Comparison of ENCODE assay signal across 30 cellular contexts in the genomic region with DNA sequence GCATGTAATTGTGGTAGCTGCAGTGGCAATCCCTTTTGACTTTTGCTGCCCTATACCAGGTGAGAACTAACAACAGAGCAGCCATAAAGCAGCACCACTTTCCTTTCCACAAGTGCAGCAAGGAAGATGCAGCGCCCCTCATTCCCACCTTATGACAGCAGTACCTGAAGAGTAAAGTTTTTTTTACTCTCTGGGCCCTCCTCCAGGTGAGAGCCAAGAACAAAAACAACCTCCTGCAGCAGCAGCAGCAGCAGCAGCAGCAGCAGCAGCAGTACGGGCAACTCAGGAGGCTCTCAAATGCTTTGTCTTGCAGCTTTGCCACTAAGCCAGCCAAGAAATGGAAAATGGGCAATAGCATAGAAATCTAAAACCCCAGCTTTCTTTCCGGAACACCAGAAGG.
"Had no signal": no experiment of that assay in that cellular context is flagged by ENCODE, and none has a peak within 500 bp of the region (broad histone marks: within the 10 kb centered on the region; RNA-seq: fewer than 3 reads in every experiment).

No MANE protein-coding gene starts in this region.

- H3K36me3 Mint-ChIP-seq: immature natural killer cell; naive thymus-derived CD8-positive, alpha-beta T cell; stimulated activated naive B cell treated with anti-CD40 and anti-IgM and Interleukin-4, amounts not matched to agents 10 μg/mL and 1 μg/mL and 100 μg/mL, for 72 hours had no signal

- H3K9me3 Mint-ChIP-seq: nephron; neural crest cell; stimulated activated naive B cell treated with anti-CD40 and anti-IgM and Interleukin-4, amounts not matched to agents 10 μg/mL and 1 μg/mL and 100 μg/mL, for 72 hours had no signal

- H3K9me3 ChIP-seq: left lung, lower lobe of right lung, neutrophil, pancreas, prostate gland, stomach, testis, thyroid gland, transverse colon, upper lobe of left lung, vagina had no signal

- ATAC-seq: left colon; left lung; lower lobe of right lung; naive thymus-derived CD8-positive, alpha-beta T cell; pancreas; right cardiac atrium; sciatic nerve; stimulated activated naive B cell treated with anti-CD40 and anti-IgM and Interleukin-4, amounts not matched to agents 10 μg/mL and 1 μg/mL and 100 μg/mL, for 72 hours; stimulated activated naive CD8-positive, alpha-beta T cell treated with anti-CD3 and anti-CD28 coated beads, Interleukin-15, Interleukin-2, amounts not matched to agents 100 U/mL and 50 U/mL, for 24 hours had no signal

- H3K4me1 Mint-ChIP-seq: immature natural killer cell; naive thymus-derived CD8-positive, alpha-beta T cell; nephron had no signal

- H3K27ac ChIP-seq: left lung, lower lobe of right lung, neutrophil, pancreas, prostate gland, skin epidermis, stomach, testis, thyroid gland, transverse colon, upper lobe of left lung, vagina had no signal

- H3K27ac Mint-ChIP-seq: immature natural killer cell; naive thymus-derived CD8-positive, alpha-beta T cell; nephron; stimulated activated naive B cell treated with anti-CD40 and anti-IgM and Interleukin-4, amounts not matched to agents 10 μg/mL and 1 μg/mL and 100 μg/mL, for 72 hours had no signal

- H3K27me3 ChIP-seq: left lung, neutrophil, pancreas, stomach, testis, thyroid gland, transverse colon, upper lobe of left lung, vagina had no signal

- H3K4me3 ChIP-seq: left lung, lower lobe of right lung, pancreas, prostate gland, skin epidermis, stomach, testis, thyroid gland, transverse colon, upper lobe of left lung, vagina had no signal

- H3K4me1 ChIP-seq: left lung, lower lobe of right lung, pancreas, prostate gland, stomach, testis, thyroid gland, transverse colon, upper lobe of left lung, vagina had no signal

- H3K36me3 ChIP-seq: left lung, lower lobe of right lung, neutrophil, pancreas, prostate gland, stomach, thyroid gland, transverse colon, upper lobe of left lung, vagina had no signal

- H3K4me3 Mint-ChIP-seq: immature natural killer cell; naive thymus-derived CD8-positive, alpha-beta T cell; nephron; neural crest cell; stimulated activated naive B cell treated with anti-CD40 and anti-IgM and Interleukin-4, amounts not matched to agents 10 μg/mL and 1 μg/mL and 100 μg/mL, for 72 hours had no signal

- DNase-seq: hippocampal formation; immature natural killer cell; kidney; left colon; left lung; lower lobe of right lung; naive thymus-derived CD8-positive, alpha-beta T cell; occipital lobe; pancreas; posterior cingulate gyrus; retina; right cardiac atrium; stimulated activated CD4-positive, alpha-beta T cell treated with anti-CD3 and anti-CD28 coated beads, Interleukin-12 subunit alpha, Interleukin-12 subunit beta, amount 100 ng/mL, for 4 hours; stimulated activated CD4-positive, alpha-beta T cell treated with anti-CD3 and anti-CD28 coated beads, Interleukin-15, amount 100 ng/mL, for 24 hours; stimulated activated CD4-positive, alpha-beta T cell treated with anti-CD3 and anti-CD28 coated beads, Interleukin-2, amount 100 ng/mL, for 24 hours; stimulated activated CD4-positive, alpha-beta T cell treated with anti-CD3 and anti-CD28 coated beads, Interleukin-4, amount 100 ng/mL, for 1 hour; stimulated activated naive B cell treated with anti-CD40 and anti-IgM and Interleukin-4, amounts not matched to agents 10 μg/mL and 1 μg/mL and 100 μg/mL, for 72 hours; stimulated activated naive CD8-positive, alpha-beta T cell treated with anti-CD3 and anti-CD28 coated beads, Interleukin-15, Interleukin-2, amounts not matched to agents 100 U/mL and 50 U/mL, for 24 hours; stomach; testis; transverse colon; upper lobe of left lung had no signal
